ENCODE assay signal across 8 cellular contexts in the genomic region with DNA sequence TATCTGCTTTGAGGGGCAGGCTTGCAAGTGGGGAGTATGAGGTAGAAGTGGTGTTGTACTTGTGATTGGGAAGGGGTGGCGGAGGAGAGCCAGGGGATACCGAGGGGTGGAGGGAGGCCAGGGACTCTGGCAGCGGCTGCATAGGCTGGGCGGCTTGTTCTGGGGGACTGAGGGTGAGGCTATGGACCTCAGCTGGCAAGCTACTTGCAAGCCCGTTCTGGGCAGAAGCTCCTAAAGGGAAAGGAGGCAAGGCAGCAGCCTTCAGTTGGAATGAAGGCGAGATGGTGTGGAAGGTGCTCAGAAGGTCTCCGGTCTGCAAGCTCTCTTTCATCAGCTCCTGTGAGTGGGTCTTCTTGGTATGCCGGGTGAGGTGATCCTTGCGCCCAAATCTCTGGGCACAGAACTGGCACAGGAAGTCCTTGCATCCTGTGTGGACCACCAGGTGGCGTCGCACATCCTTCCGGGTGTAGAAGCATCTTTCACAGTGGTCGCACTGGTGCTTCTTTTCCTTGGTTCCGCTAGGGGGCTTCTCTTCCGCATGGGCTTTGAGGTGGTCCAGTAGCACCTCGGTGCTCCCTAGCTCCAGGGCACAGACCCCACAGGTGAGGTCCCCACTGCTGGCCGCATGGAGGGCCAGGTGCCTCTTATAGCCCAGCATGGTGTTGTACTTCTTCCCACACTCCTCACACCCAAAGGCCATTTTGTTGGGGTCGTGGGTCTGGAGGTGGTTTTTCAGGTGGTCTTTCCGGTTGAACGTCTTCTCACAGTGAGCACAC.
DNase-seq lines count a peak whose midpoint lies in the region; ATAC-seq and TF ChIP-seq lines count a peak whose summit lies in the region.

No MANE protein-coding gene starts in this region.

- H3K36me3 ChIP-seq in BE2C, result no peaks in the 10 kb centered on the region
- no peaks in the 10 kb centered on the region for H3K36me3 ChIP-seq in body of pancreas (replicated peaks in 1 of 2; ENCODE audit: insufficient read depth in 1 of 2, low read depth in 2 of 2)

- peak; percentile 67 for ATAC-seq in GM19043 (IDR thresholded peaks at IDR 0.05; ENCODE audit: low read depth, unreplicated experiment)
- peak; percentile 53 for ATAC-seq in body of pancreas
- no peak for ATAC-seq in GM19328 (IDR thresholded peaks at IDR 0.05; ENCODE audit: unreplicated experiment)

- H3K4me3 ChIP-seq in BE2C (ENCODE audit: low read depth, low read length), result no peak overlapping the region
- no peak overlapping the region for H3K4me3 ChIP-seq in body of pancreas

- H3K27ac ChIP-seq in body of pancreas, result no peak overlapping the region

- no peak for TF ChIP-seq POLR2A in body of pancreas (IDR thresholded peaks at IDR 0.05)

- DNase-seq in BE2C (peak; percentile 69), LHCN-M2 (ENCODE audit: low read depth) (peak; percentile 49), T-helper 9 cell (peak; percentile 33), body of pancreas (peak; percentile 40 to 70 (median 48)), left kidney (ENCODE audit: low read depth, low spot score) (peak; percentile 81)
- DNase-seq in stimulated activated CD8-positive, alpha-beta memory T cell treated with anti-CD3 and anti-CD28 coated beads, Interleukin-2, amount 100 ng/mL, for 1 hour (ENCODE audit: low read depth in 2 of 2), result peak; percentile 28 to 33

- H3K27me3 ChIP-seq in BE2C (no peaks in the 10 kb centered on the region), body of pancreas (no peaks in the 10 kb centered on the region)

- H3K4me1 ChIP-seq in BE2C (no peaks in the 10 kb centered on the region), body of pancreas (peaks cover 3% of the 10 kb centered on the region)

- 54 to 56% methylated on average over 15 to 20 of the region's 20 CpGs for WGBS in body of pancreas, 2 donors

- intact Hi-C loops in body of pancreas (cut with DNase I), result loop anchor here (5.0 kb wide), 1 partner anchor 70 kb away; no protein-coding TSS in a partner anchor

- H3K9me3 ChIP-seq in BE2C, result no peaks in the 10 kb centered on the region
- H3K9me3 ChIP-seq in body of pancreas, result peaks cover 0 to under 1% (median 0%) of the 10 kb centered on the region in 3 donors

- peak; percentile 75 for TF ChIP-seq CTCF in BE2C (IDR thresholded peaks at IDR 0.05; ENCODE audit: low read depth, low read length)
- peak; percentile 25 to 47 (median 39) for TF ChIP-seq CTCF in body of pancreas (IDR thresholded peaks at IDR 0.05)

Comparison
In these comparisons a context has a peak if more than half of its experiments do, and no peak if none do; other contexts are left out.
1. DNase-seq: peak in every context shown above with its lines; median percentile 81 in left kidney; 69 in BE2C; 49 in LHCN-M2; 48 in body of pancreas; 33 in T-helper 9 cell; 30 in stimulated activated CD8-positive, alpha-beta memory T cell treated with anti-CD3 and anti-CD28 coated beads, Interleukin-2, amount 100 ng/mL, for 1 hour.